Comparison of ENCODE assay signal across 21 cellular contexts in the genomic region with DNA sequence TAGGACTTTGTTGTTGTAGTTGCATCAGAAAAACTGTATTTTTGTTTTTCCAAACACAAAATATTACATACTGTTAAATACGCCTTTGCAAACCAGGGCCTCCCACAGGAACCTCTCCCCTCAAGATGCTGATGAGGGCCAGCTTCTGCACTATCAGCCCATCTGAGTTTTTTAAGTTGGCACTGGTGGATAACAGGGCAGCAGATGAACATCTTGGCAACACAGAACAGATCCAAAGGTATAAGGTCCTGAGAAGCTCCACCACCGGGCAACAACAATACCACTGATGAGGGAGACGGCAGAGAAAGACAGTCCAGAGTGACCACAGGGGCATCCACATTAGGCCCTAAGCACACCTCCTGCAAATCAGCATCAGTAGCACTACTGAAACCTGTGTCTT.
DNase-seq lines count a peak whose midpoint lies in the region; ATAC-seq and TF ChIP-seq lines count a peak whose summit lies in the region.
"Had no signal": no experiment of that assay in that cellular context is flagged by ENCODE, and none has a peak within 500 bp of the region (broad histone marks: within the 10 kb centered on the region; RNA-seq: fewer than 3 reads in every experiment).

No MANE protein-coding gene starts in this region.

- no peak overlapping the region for H3K4me3 ChIP-seq in coronary artery
- no peak overlapping the region for H3K4me3 ChIP-seq in suprapubic skin
- H3K4me3 ChIP-seq: GM23338 had no signal

- H3K4me1 Mint-ChIP-seq in natural killer cell: peaks cover 32 to 41% of the 10 kb centered on the region in 2 donors

- H3K27me3 ChIP-seq in suprapubic skin: peaks cover 9% of the 10 kb centered on the region

- no peaks in the 10 kb centered on the region for H3K9me3 Mint-ChIP-seq in natural killer cell
- H3K9me3 Mint-ChIP-seq: GM23338, H9 had no signal

- no peak overlapping the region for H3K4me3 Mint-ChIP-seq in natural killer cell
- H3K4me3 Mint-ChIP-seq: GM23338, H9 had no signal

- no peaks in the 10 kb centered on the region for H3K9me3 ChIP-seq in suprapubic skin

- no peak for TF ChIP-seq EP300 in suprapubic skin (IDR thresholded peaks at IDR 0.05)

- peaks cover 14% of the 10 kb centered on the region for H3K4me1 ChIP-seq in suprapubic skin

- no peaks in the 10 kb centered on the region for H3K36me3 Mint-ChIP-seq in natural killer cell

- DNase-seq in activated gamma-delta T cell treated with Interleukin-2 at 50 U/mL for 16 hours (peak; percentile 1), activated gamma-delta T cell (lab: John Stamatoyannopoulos, UW) (no peak), coronary artery (ENCODE audit: low spot score) (peak; percentile 7), natural killer cell (peak; percentile 9), suprapubic skin (ENCODE audit: low spot score in 2 of 2) (peak; percentile 7 to 17), NCI-H345 (lab: John Stamatoyannopoulos, UW) (no peak), HT-29 (ENCODE audit: low spot score) (no peak)
- DNase-seq: DMS153, DND-41, H9, KBM-7, NCI-H1105 treated with DMSO at 0.1 percent for 48 hours, NCI-H146, NCI-H1930, NCI-H2107, NCI-H446, NCI-H524 treated with DMSO at 0.1 percent for 48 hours, NCI-H774, PC-3 had no signal

- no peak overlapping the region for H3K27ac Mint-ChIP-seq in natural killer cell
- H3K27ac Mint-ChIP-seq: GM23338, H9 had no signal

- peaks cover 8 to 18% of the 10 kb centered on the region in 2 donors for H3K27me3 Mint-ChIP-seq in natural killer cell (ENCODE audit: low read depth in 2 of 2)

- intact Hi-C loops in natural killer cell (cut with micrococcal nuclease): no loop called here

- no peak for TF ChIP-seq POLR2A in suprapubic skin (IDR thresholded peaks at IDR 0.05)
- no peak for TF ChIP-seq POLR2A in GM18505 (IDR thresholded peaks at IDR 0.05; ENCODE audit: borderline replicate concordance, extremely low read depth, insufficient read depth, insufficient read length)

- WGBS in suprapubic skin: 96% methylated on average over 3 of the region's 3 CpGs

- H3K27ac ChIP-seq in coronary artery: no peak overlapping the region
- no peak overlapping the region for H3K27ac ChIP-seq in suprapubic skin

- TF ChIP-seq CTCF in coronary artery (IDR thresholded peaks at IDR 0.05) (no peak), natural killer cell (IDR thresholded peaks at IDR 0.05) (no peak), suprapubic skin (IDR thresholded peaks at IDR 0.05) (no peak)

- ATAC-seq in natural killer cell: no peak
- ATAC-seq in GM18505 (IDR thresholded peaks at IDR 0.05; ENCODE audit: unreplicated experiment): no peak
- ATAC-seq: GM23338, PC-3 had no signal

- no peaks in the 10 kb centered on the region for H3K36me3 ChIP-seq in suprapubic skin

Comparison
In these comparisons a context has a peak if more than half of its experiments do, and no peak if none do; other contexts are left out.
1. DNase-seq: peak in activated gamma-delta T cell treated with Interleukin-2 at 50 U/mL for 16 hours (single experiment), coronary artery (single experiment), natural killer cell (single experiment) and suprapubic skin (2 of 2); none in activated gamma-delta T cell (single experiment), NCI-H345 (single experiment) and HT-29 (single experiment).